15 cellular contexts compared by ENCODE assay signal in the genomic region with DNA sequence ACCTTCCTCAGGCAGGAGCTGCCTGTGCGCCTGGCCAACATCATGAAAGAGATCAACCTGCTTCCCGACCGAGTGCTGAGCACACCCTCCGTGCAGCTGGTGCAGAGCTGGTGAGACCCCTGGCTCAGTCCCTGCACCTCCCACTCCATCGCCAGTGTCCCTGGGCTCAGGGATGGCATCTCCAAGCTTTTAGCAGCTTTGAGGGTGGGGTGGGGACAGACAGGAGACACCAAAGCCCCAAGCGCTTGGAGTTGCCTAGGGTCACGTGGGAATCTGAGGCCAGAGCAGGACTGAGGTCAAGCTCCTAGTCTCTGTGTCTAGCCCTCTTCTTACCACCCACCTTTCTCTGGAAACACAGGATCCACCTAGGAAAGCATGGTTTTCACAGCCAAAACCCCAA. TPM values are rescaled to one million over a fixed set of nuclear protein-coding genes. Genes with fewer than 3 reads are reported as not detected.
DNase-seq lines count a peak whose midpoint lies in the region; ATAC-seq and TF ChIP-seq lines count a peak whose summit lies in the region.
"Had no signal": no experiment of that assay in that cellular context is flagged by ENCODE, and none has a peak within 500 bp of the region (broad histone marks: within the 10 kb centered on the region; RNA-seq: fewer than 3 reads in every experiment).

No MANE protein-coding gene starts in this region.

- TF ChIP-seq CTCF in RWPE2 (IDR thresholded peaks at IDR 0.05; ENCODE audit: poor library complexity, severe bottlenecking) (no peak), osteoblast (IDR thresholded peaks at IDR 0.05; ENCODE audit: extremely low read depth, low read depth, low read length) (no peak)

- no peak overlapping the region for H3K4me2 ChIP-seq in osteoblast (ENCODE audit: insufficient read depth, low read length)

- H3K4me3 ChIP-seq in RWPE2 (ENCODE audit: severe bottlenecking), result no peak overlapping the region
- no peak overlapping the region for H3K4me3 ChIP-seq in duodenal mucosa (ENCODE audit: low read depth in 1 of 2, low read length in 2 of 2)
- H3K4me3 ChIP-seq in osteoblast (ENCODE audit: insufficient read depth, low read length), result no peak overlapping the region
- H3K4me3 ChIP-seq: left lung, SJCRH30 had no signal

- H3K36me3 ChIP-seq in RWPE2 (ENCODE audit: low read depth) (0 out of 2 replicates have a peak, but pooled peaks cover 6% of the 10 kb centered on the region), duodenal mucosa (ENCODE audit: control insufficient read depth in 1 of 2, insufficient read depth in 2 of 2, low read length in 2 of 2) (peaks cover 14 to 27% of the 10 kb centered on the region in 2 donors), osteoblast (ENCODE audit: insufficient read depth, low read length) (peaks cover 19% of the 10 kb centered on the region)
- H3K36me3 ChIP-seq: SJCRH30 had no signal

- peak overlapping the region; percentile 3 to 49 for H3K9ac ChIP-seq in duodenal mucosa (ENCODE audit: low read depth in 1 of 2, low read length in 2 of 2)

- ATAC-seq in RWPE2 (ENCODE audit: low read depth), result no peak
- ATAC-seq: activated CD4-positive, alpha-beta T cell treated with anti-CD3 and anti-CD28 coated beads for 36 hours; effector memory CD8-positive, alpha-beta T cell; left lung had no signal

- H2AFZ ChIP-seq in osteoblast (ENCODE audit: low read length), result no peak overlapping the region

- H3K4me1 ChIP-seq in RWPE2 (ENCODE audit: insufficient read depth, poor library complexity, severe bottlenecking) (peaks cover 3% of the 10 kb centered on the region), duodenal mucosa (ENCODE audit: control insufficient read depth in 1 of 2, insufficient read depth in 2 of 2, low read length in 2 of 2) (peaks cover 65 to 69% of the 10 kb centered on the region in 2 donors), osteoblast (ENCODE audit: insufficient read depth, low read length) (peaks cover 52% of the 10 kb centered on the region)

- peaks cover 10% of the 10 kb centered on the region for H3K79me2 ChIP-seq in osteoblast (ENCODE audit: insufficient read depth, low read length)

- H4K20me1 ChIP-seq in osteoblast (ENCODE audit: insufficient read depth, low read length), result peaks cover 10% of the 10 kb centered on the region

- DNase-seq in RWPE2 (ENCODE audit: low spot score) (peak; percentile 52), osteoblast (ENCODE audit: insufficient read length, low spot score, missing footprints) (peak; percentile 73), Kasumi-1 (lab: John Stamatoyannopoulos, UW) (no peak), pons (ENCODE audit: low spot score) (no peak)
- DNase-seq in activated naive CD4-positive, alpha-beta T cell (lab: John Stamatoyannopoulos, UW), result no peak
- DNase-seq: activated CD4-positive, alpha-beta T cell treated with anti-CD3 and anti-CD28 coated beads for 36 hours; activated naive CD4-positive, alpha-beta T cell treated with anti-CD3 and anti-CD28 coated beads, Interleukin-2, amount 50 U/mL, for 16 hours; AML-193; effector memory CD8-positive, alpha-beta T cell; H9; left lung; NCI-H510A treated with DMSO at 0.1 percent for 48 hours; SJCRH30; T1000 had no signal

- H3K27me3 ChIP-seq in RWPE2 (ENCODE audit: insufficient read depth, poor library complexity, severe bottlenecking) (no peaks in the 10 kb centered on the region), duodenal mucosa (ENCODE audit: control insufficient read depth in 1 of 2, insufficient read depth in 2 of 2, low read length in 2 of 2) (no peaks in the 10 kb centered on the region), osteoblast (ENCODE audit: insufficient read depth, low read length) (no peaks in the 10 kb centered on the region)
- H3K27me3 ChIP-seq: left lung, SJCRH30 had no signal

- H3K27ac ChIP-seq in RWPE2 (ENCODE audit: poor library complexity, severe bottlenecking), result no peak overlapping the region
- H3K27ac ChIP-seq in duodenal mucosa (ENCODE audit: low read depth, low read length), result no peak overlapping the region
- no peak overlapping the region for H3K27ac ChIP-seq in osteoblast (ENCODE audit: low read depth, low read length)
- H3K27ac ChIP-seq: left lung, SJCRH30 had no signal

- H3K9me3 ChIP-seq in RWPE2 (ENCODE audit: severe bottlenecking) (no peaks in the 10 kb centered on the region), duodenal mucosa (ENCODE audit: control insufficient read depth in 1 of 2, low read length in 2 of 2) (no peaks in the 10 kb centered on the region), osteoblast (ENCODE audit: low read depth, low read length) (no peaks in the 10 kb centered on the region)
- H3K9me3 ChIP-seq: left lung, SJCRH30 had no signal

RNA-seq across cellular contexts. Expression of gene PDK2, which starts 2.3 kb away (rescaled TPM):
- 43.4 and 54.8 TPM in 2 replicates for total RNA-seq in osteoblast

RNA-seq across cellular contexts. Expression of gene SAMD14, which starts 32.5 kb away (rescaled TPM):
- 2.5 and 2.7 TPM in 2 replicates for total RNA-seq in osteoblast

RNA-seq across cellular contexts. Expression of gene ITGA3, which starts 41.5 kb away (rescaled TPM):
- 73.4 and 81.4 TPM in 2 replicates for total RNA-seq in osteoblast

RNA-seq across cellular contexts. Expression of gene PPP1R9B, which starts 53.0 kb away (rescaled TPM):
- 44.2 and 48.9 TPM in 2 replicates for total RNA-seq in osteoblast

Comparison
In these comparisons a context has a peak if more than half of its experiments do, and no peak if none do; other contexts are left out.
1. DNase-seq: peak in RWPE2 (single experiment) and osteoblast (single experiment); none in Kasumi-1 (0 of 2), pons (single experiment) and activated naive CD4-positive, alpha-beta T cell (0 of 4).